7 cellular contexts compared by ENCODE assay signal in genomic region chr1:3170566-3171453, GRCh38.
DNase-seq lines count a peak whose midpoint lies in the region; ATAC-seq and TF ChIP-seq lines count a peak whose summit lies in the region.

No MANE protein-coding gene starts in this region.

- no peak for TF ChIP-seq CTCF in mesothelial cell of epicardium (IDR thresholded peaks at IDR 0.05; ENCODE audit: unreplicated experiment)
- TF ChIP-seq CTCF in upper lobe of right lung (IDR thresholded peaks at IDR 0.05) = no peak

- H3K27ac ChIP-seq in cingulate gyrus (ENCODE audit: low read depth, low read length) (peak overlapping the region; percentile 96), upper lobe of right lung (peak overlapping the region; percentile 83)

- H3K4me1 ChIP-seq in upper lobe of right lung = peaks cover 43% of the 10 kb centered on the region

- H3K36me3 Mint-ChIP-seq in mesothelial cell of epicardium = no peaks in the 10 kb centered on the region
- no peaks in the 10 kb centered on the region for H3K36me3 Mint-ChIP-seq in activated naive CD8-positive, alpha-beta T cell treated with anti-CD3 and anti-CD28 coated beads for 36 hours

- H3K9me3 ChIP-seq in upper lobe of right lung = no peaks in the 10 kb centered on the region

- ATAC-seq in upper lobe of right lung (peak; percentile 77), HG02571 (IDR thresholded peaks at IDR 0.05; ENCODE audit: unreplicated experiment) (no peak)

- H3K4me1 Mint-ChIP-seq in mesothelial cell of epicardium = peaks cover 34% of the 10 kb centered on the region
- H3K4me1 Mint-ChIP-seq in activated naive CD8-positive, alpha-beta T cell treated with anti-CD3 and anti-CD28 coated beads for 36 hours = peaks cover 2% of the 10 kb centered on the region

- intact Hi-C loops in upper lobe of right lung (cut with DNase I) = no loop called here

- no peaks in the 10 kb centered on the region for H3K36me3 ChIP-seq in upper lobe of right lung

- peak overlapping the region; percentile 44 for H3K4me3 ChIP-seq in upper lobe of right lung

- no peaks in the 10 kb centered on the region for H3K27me3 ChIP-seq in upper lobe of right lung

- DNase-seq in NCI-H2029 treated with DMSO at 0.1 percent for 48 hours (lab: John Stamatoyannopoulos, UW) (peak; percentile 16), mesothelial cell of epicardium (ENCODE audit: low spot score in 2 of 2, unreplicated experiment in 2 of 2) (peak in 1 of 2 experiments; percentile 60), upper lobe of right lung (peak; percentile 85), kidney glomerular epithelial cell (lab: John Stamatoyannopoulos, UW) (no peak)
- no peak for DNase-seq in activated naive CD8-positive, alpha-beta T cell treated with anti-CD3 and anti-CD28 coated beads for 36 hours

- H3K4me3 Mint-ChIP-seq in mesothelial cell of epicardium = peak overlapping the region; percentile 20
- H3K4me3 Mint-ChIP-seq in activated naive CD8-positive, alpha-beta T cell treated with anti-CD3 and anti-CD28 coated beads for 36 hours = no peak overlapping the region

- peaks cover 3% of the 10 kb centered on the region for H3K27me3 Mint-ChIP-seq in mesothelial cell of epicardium (ENCODE audit: low read depth)
- peaks cover 37% of the 10 kb centered on the region for H3K27me3 Mint-ChIP-seq in activated naive CD8-positive, alpha-beta T cell treated with anti-CD3 and anti-CD28 coated beads for 36 hours

- no peaks in the 10 kb centered on the region for H3K9me3 Mint-ChIP-seq in mesothelial cell of epicardium
- no peaks in the 10 kb centered on the region for H3K9me3 Mint-ChIP-seq in activated naive CD8-positive, alpha-beta T cell treated with anti-CD3 and anti-CD28 coated beads for 36 hours

- peak overlapping the region; percentile 74 for H3K27ac Mint-ChIP-seq in mesothelial cell of epicardium
- no peak overlapping the region for H3K27ac Mint-ChIP-seq in activated naive CD8-positive, alpha-beta T cell treated with anti-CD3 and anti-CD28 coated beads for 36 hours

Comparison
In these comparisons a context has a peak if more than half of its experiments do, and no peak if none do; other contexts are left out.
1. DNase-seq: peak in NCI-H2029 treated with DMSO at 0.1 percent for 48 hours (single experiment) and upper lobe of right lung (single experiment); none in kidney glomerular epithelial cell (single experiment) and activated naive CD8-positive, alpha-beta T cell treated with anti-CD3 and anti-CD28 coated beads for 36 hours (single experiment).